Comparison of ENCODE assay signal across 27 cellular contexts in genomic region chr2:154855113-154855512, GRCh38.
"Had no signal": no experiment of that assay in that cellular context is flagged by ENCODE, and none has a peak within 500 bp of the region (broad histone marks: within the 10 kb centered on the region; RNA-seq: fewer than 3 reads in every experiment).

No MANE protein-coding gene starts in this region.

- ATAC-seq: activated CD4-positive, alpha-beta T cell treated with anti-CD3 and anti-CD28 coated beads for 36 hours; activated naive CD4-positive, alpha-beta T cell treated with anti-CD3 and anti-CD28 coated beads, Interleukin-2, amount 50 U/mL, for 72 hours; activated T-cell treated with anti-CD3 and anti-CD28 coated beads, Interleukin-2, amount 50 U/mL, for 72 hours; gastroesophageal sphincter; heart right ventricle had no signal

- H3K4me1 ChIP-seq: ascending aorta, breast epithelium, colonic mucosa, esophagus squamous epithelium, gastroesophageal sphincter, heart right ventricle had no signal

- H3K36me3 ChIP-seq: ascending aorta, breast epithelium, cardiac muscle cell, colonic mucosa, esophagus squamous epithelium, gastroesophageal sphincter, heart right ventricle had no signal

- DNase-seq: activated CD4-positive, alpha-beta memory T cell treated with anti-CD3 and anti-CD28 coated beads for 36 hours; activated CD4-positive, alpha-beta T cell treated with anti-CD3 and anti-CD28 coated beads for 36 hours; activated CD4-positive, alpha-beta T cell treated with anti-CD3 and anti-CD28 coated beads, Interleukin-2, amount 10 ng/mL, durations not matched to agents 24 days and 14 days; activated CD4-positive, CD25-positive, alpha-beta regulatory T cell; activated CD4-positive, CD25-positive, alpha-beta regulatory T cell treated with anti-CD3 and anti-CD28 coated beads, Interleukin-2, amount 50 U/mL, for 72 hours; activated CD8-positive, alpha-beta memory T cell treated with anti-CD3 and anti-CD28 coated beads, Interleukin-2, amount 50 U/mL, for 48 hours; activated gamma-delta T cell; activated naive CD4-positive, alpha-beta T cell; activated naive CD4-positive, alpha-beta T cell treated with anti-CD3 and anti-CD28 coated beads, Interleukin-2, amount 10 ng/mL, durations not matched to agents 7 days and 5 days; activated naive CD8-positive, alpha-beta T cell treated with anti-CD3 and anti-CD28 coated beads, Interleukin-2, amount 10 ng/mL, durations not matched to agents 7 days and 5 days; activated T-cell treated with anti-CD3 and anti-CD28 coated beads for 4 hours; activated T-cell treated with anti-CD3 and anti-CD28 coated beads, Interleukin-2, amount 50 U/mL, for 24 hours; activated T-cell treated with anti-CD3 and anti-CD28 coated beads, Interleukin-2, amount 50 U/mL, for 72 hours; central memory CD4-positive, alpha-beta T cell; cerebellar nuclear complex; colonic mucosa; effector CD8-positive, alpha-beta T cell; esophagus squamous epithelium; foreskin melanocyte; heart right ventricle; T-helper 2 cell had no signal

- H3K9me3 ChIP-seq: ascending aorta, breast epithelium, colonic mucosa, esophagus squamous epithelium, gastroesophageal sphincter, heart right ventricle had no signal

- H3K27ac ChIP-seq: ascending aorta, breast epithelium, cardiac muscle cell, colonic mucosa, epithelial cell of prostate, esophagus squamous epithelium, gastroesophageal sphincter, heart right ventricle had no signal

- H3K27me3 ChIP-seq: ascending aorta, breast epithelium, cardiac muscle cell, colonic mucosa, esophagus squamous epithelium, gastroesophageal sphincter, heart right ventricle had no signal

- H3K4me3 ChIP-seq: ascending aorta, breast epithelium, cardiac muscle cell, colonic mucosa, esophagus squamous epithelium, gastroesophageal sphincter, heart right ventricle had no signal
